In the genomic region with DNA sequence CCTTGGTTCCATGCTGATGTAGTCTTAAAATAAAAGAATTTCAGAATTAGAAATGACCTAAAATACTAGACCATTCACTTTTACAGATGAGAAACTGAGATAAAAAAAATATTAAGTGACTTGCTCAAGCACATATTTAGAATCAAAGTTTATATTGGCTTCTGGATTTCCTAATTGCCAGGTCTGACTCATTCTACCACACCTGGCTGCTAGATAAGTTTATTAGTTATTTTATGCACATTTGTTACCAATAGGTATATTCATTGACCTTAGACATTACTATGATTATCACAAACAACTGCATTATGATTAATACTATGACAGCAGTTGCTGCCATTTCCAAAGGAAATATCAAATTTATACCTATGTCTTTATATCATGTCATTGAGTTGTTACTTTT, we compare ENCODE assay signal across 14 cellular contexts.
DNase-seq lines count a peak whose midpoint lies in the region; ATAC-seq and TF ChIP-seq lines count a peak whose summit lies in the region.
"Had no signal": no experiment of that assay in that cellular context is flagged by ENCODE, and none has a peak within 500 bp of the region (broad histone marks: within the 10 kb centered on the region; RNA-seq: fewer than 3 reads in every experiment).

No MANE protein-coding gene starts in this region.

- in situ Hi-C loops in mammary epithelial cell (cut with MboI; ENCODE audit: low sequenced_read_pairs in 2 of 2), result no loop called here

- peak overlapping the region; percentile 54 for H3K4me2 ChIP-seq in mammary epithelial cell (ENCODE audit: insufficient read depth, low read depth, low read length)

- H3K27me3 ChIP-seq in mammary epithelial cell (ENCODE audit: insufficient read depth, low read length) (no peaks in the 10 kb centered on the region), foreskin keratinocyte (no peaks in the 10 kb centered on the region)

- H3K36me3 ChIP-seq in mammary epithelial cell (ENCODE audit: insufficient read depth, low read length), result no peaks in the 10 kb centered on the region
- H3K36me3 ChIP-seq: HAP-1 had no signal

- TF ChIP-seq CTCF in mammary epithelial cell (conservative IDR thresholded peaks at IDR 0.05 in 1 of 2, IDR thresholded peaks at IDR 0.05 in 1 of 2; ENCODE audit: extremely low read depth in 1 of 2, insufficient read depth in 1 of 2, low read depth in 1 of 2, low read length in 2 of 2) (no peak), foreskin keratinocyte (conservative IDR thresholded peaks at IDR 0.05) (no peak)

- no peaks in the 10 kb centered on the region for H3K9me3 ChIP-seq in mammary epithelial cell (replicated peaks; ENCODE audit: insufficient read depth, low read length)
- H3K9me3 ChIP-seq: HAP-1 had no signal

- H2AFZ ChIP-seq in mammary epithelial cell (ENCODE audit: low read depth, low read length), result no peak overlapping the region
- H2AFZ ChIP-seq: GM23248 had no signal

- H3K4me1 ChIP-seq in mammary epithelial cell (ENCODE audit: insufficient read depth, low read length), result peaks cover 20% of the 10 kb centered on the region
- peaks cover 12% of the 10 kb centered on the region for H3K4me1 ChIP-seq in foreskin keratinocyte

- no peak overlapping the region for H3K4me3 Mint-ChIP-seq in activated naive CD8-positive, alpha-beta T cell treated with anti-CD3 and anti-CD28 coated beads, Interleukin-2, amount 50 U/mL, for 24 hours
- H3K4me3 Mint-ChIP-seq: CD4-positive, alpha-beta T cell had no signal

- dilution Hi-C loops in mammary epithelial cell (cut with HindIII; ENCODE audit: low sequenced_read_pairs), result no loop called here

- CTCF ChIA-PET in mammary epithelial cell (lab: Charles Lee; ENCODE audit: low non-redundant PET), result no interaction called here

- no peaks in the 10 kb centered on the region for H3K79me2 ChIP-seq in mammary epithelial cell (ENCODE audit: insufficient read depth, low read length)

- peak; percentile 39 for ATAC-seq in foreskin keratinocyte
- ATAC-seq in activated naive CD8-positive, alpha-beta T cell treated with anti-CD3 and anti-CD28 coated beads, Interleukin-2, amount 50 U/mL, for 24 hours, result no peak

- intact Hi-C loops in mammary epithelial cell (cut with micrococcal nuclease), result no loop called here

- no peak overlapping the region for H3K9ac ChIP-seq in mammary epithelial cell (ENCODE audit: insufficient read depth, low read length)
- H3K9ac ChIP-seq: GM23248 had no signal

- DNase-seq in NCI-H69 (lab: John Stamatoyannopoulos, UW), result peak; percentile 5
- peak; percentile 60 for DNase-seq in mammary epithelial cell
- DNase-seq in foreskin keratinocyte, result no peak
- DNase-seq in stimulated activated CD4-positive, alpha-beta T cell treated with anti-CD3 and anti-CD28 coated beads, Interleukin-15, amount 100 ng/mL, for 24 hours, result no peak
- no peak for DNase-seq in activated naive CD8-positive, alpha-beta T cell treated with anti-CD3 and anti-CD28 coated beads, Interleukin-2, amount 50 U/mL, for 24 hours
- DNase-seq in epidermal melanocyte (ENCODE audit: insufficient read length, low spot score), result no peak
- DNase-seq: ACHN; CD4-positive, alpha-beta T cell; DMS153; DMS79; GDM1; GM23248 had no signal

- no peaks in the 10 kb centered on the region for H3K27me3 Mint-ChIP-seq in activated naive CD8-positive, alpha-beta T cell treated with anti-CD3 and anti-CD28 coated beads, Interleukin-2, amount 50 U/mL, for 24 hours
- H3K27me3 Mint-ChIP-seq: CD4-positive, alpha-beta T cell had no signal

- H4K20me1 ChIP-seq in mammary epithelial cell (ENCODE audit: insufficient read depth, low read length), result no peaks in the 10 kb centered on the region

- H3K4me3 ChIP-seq in mammary epithelial cell (replicated peaks in 1 of 3; ENCODE audit: insufficient read depth in 1 of 3, low read depth in 2 of 3, low read length in 3 of 3), result peak overlapping the region in 1 of 3 experiments; percentile 21
- H3K4me3 ChIP-seq: GM23248, HAP-1 had no signal

- H3K4me1 Mint-ChIP-seq in activated naive CD8-positive, alpha-beta T cell treated with anti-CD3 and anti-CD28 coated beads, Interleukin-2, amount 50 U/mL, for 24 hours, result no peaks in the 10 kb centered on the region

- BruUV-seq in mammary epithelial cell (replicated peaks; lab: Mats Ljungman, UMichigan), result no TSS peak

- H3K36me3 Mint-ChIP-seq in activated naive CD8-positive, alpha-beta T cell treated with anti-CD3 and anti-CD28 coated beads, Interleukin-2, amount 50 U/mL, for 24 hours (ENCODE audit: low read depth), result no peaks in the 10 kb centered on the region

- H3K27ac Mint-ChIP-seq in activated naive CD8-positive, alpha-beta T cell treated with anti-CD3 and anti-CD28 coated beads, Interleukin-2, amount 50 U/mL, for 24 hours, result no peak overlapping the region
- H3K27ac Mint-ChIP-seq: CD4-positive, alpha-beta T cell had no signal

- H3K27ac ChIP-seq in mammary epithelial cell (ENCODE audit: insufficient read depth, low read depth, low read length) (peak overlapping the region; percentile 74), foreskin keratinocyte (peak overlapping the region; percentile 88)
- H3K27ac ChIP-seq: C4-2B, GM23248 had no signal

- peaks cover 27% of the 10 kb centered on the region for H3K9me3 Mint-ChIP-seq in activated naive CD8-positive, alpha-beta T cell treated with anti-CD3 and anti-CD28 coated beads, Interleukin-2, amount 50 U/mL, for 24 hours

Comparison
In these comparisons a context has a peak if more than half of its experiments do, and no peak if none do; other contexts are left out.
1. DNase-seq: peak in NCI-H69 (single experiment) and mammary epithelial cell (single experiment); none in foreskin keratinocyte (0 of 2), stimulated activated CD4-positive, alpha-beta T cell treated with anti-CD3 and anti-CD28 coated beads, Interleukin-15, amount 100 ng/mL, for 24 hours (single experiment), activated naive CD8-positive, alpha-beta T cell treated with anti-CD3 and anti-CD28 coated beads, Interleukin-2, amount 50 U/mL, for 24 hours (single experiment) and epidermal melanocyte (single experiment).